In genomic region chr10:77195101-77195500, GRCh38 we compare ENCODE assay signal across 12 cellular contexts.
DNase-seq lines count a peak whose midpoint lies in the region; ATAC-seq lines count a peak whose summit lies in the region.
"Had no signal": no experiment of that assay in that cellular context is flagged by ENCODE, and none has a peak within 500 bp of the region (broad histone marks: within the 10 kb centered on the region; RNA-seq: fewer than 3 reads in every experiment).

No MANE protein-coding gene starts in this region.

- no peak overlapping the region for H3K4me3 ChIP-seq in muscle layer of duodenum (ENCODE audit: low read depth in 1 of 2, low read length in 2 of 2)
- H3K4me3 ChIP-seq: body of pancreas had no signal

- ATAC-seq in HG02870 (IDR thresholded peaks at IDR 0.05; ENCODE audit: unreplicated experiment): no peak
- no peak for ATAC-seq in left cardiac atrium
- ATAC-seq: activated CD8-positive, alpha-beta T cell treated with anti-CD3 and anti-CD28 coated beads for 36 hours; body of pancreas had no signal

- no peaks in the 10 kb centered on the region for H3K4me1 ChIP-seq in muscle layer of duodenum (ENCODE audit: control insufficient read depth in 1 of 2, insufficient read depth in 2 of 2, low read length in 2 of 2)
- H3K4me1 ChIP-seq: BE2C had no signal

- H3K36me3 ChIP-seq in muscle layer of duodenum (ENCODE audit: control insufficient read depth in 1 of 2, insufficient read depth in 2 of 2, low read length in 2 of 2): no peaks in the 10 kb centered on the region
- H3K36me3 ChIP-seq: BE2C had no signal

- no peaks in the 10 kb centered on the region for H3K9me3 ChIP-seq in muscle layer of duodenum (ENCODE audit: control insufficient read depth in 1 of 2, low read length in 2 of 2)
- H3K9me3 ChIP-seq: BE2C, body of pancreas had no signal

- peak overlapping the region; percentile 81 for H3K27ac ChIP-seq in muscle layer of duodenum (ENCODE audit: low read length)
- H3K27ac ChIP-seq: body of pancreas had no signal

- intact Hi-C loops in left cardiac atrium (cut with DNase I): no loop called here

- peak; percentile 90 for DNase-seq in AG08395 (ENCODE audit: low spot score)
- DNase-seq in NCI-H226: peak; percentile 81
- DNase-seq in epidermal melanocyte (ENCODE audit: insufficient read length, low spot score): peak; percentile 25
- no peak for DNase-seq in nucleus accumbens (lab: John Stamatoyannopoulos, UW)
- no peak for DNase-seq in left cardiac atrium
- DNase-seq in hippocampal formation (lab: John Stamatoyannopoulos, UW): no peak
- DNase-seq: activated CD8-positive, alpha-beta T cell treated with anti-CD3 and anti-CD28 coated beads for 36 hours; BE2C; body of pancreas; NCI-H2171 treated with DMSO at 0.1 percent for 48 hours had no signal

- H3K27me3 ChIP-seq in muscle layer of duodenum (ENCODE audit: low read depth, low read length): no peaks in the 10 kb centered on the region
- H3K27me3 ChIP-seq: BE2C, body of pancreas had no signal

Comparison
In these comparisons a context has a peak if more than half of its experiments do, and no peak if none do; other contexts are left out.
1. DNase-seq: peak in AG08395 (single experiment), NCI-H226 (single experiment) and epidermal melanocyte (single experiment); none in nucleus accumbens (0 of 56), left cardiac atrium (single experiment) and hippocampal formation (0 of 2).